Comparison of ENCODE assay signal across 16 cellular contexts in genomic region chr1:117698398-117699160, GRCh38.
DNase-seq lines count a peak whose midpoint lies in the region; ATAC-seq and TF ChIP-seq lines count a peak whose summit lies in the region.
"Had no signal": no experiment of that assay in that cellular context is flagged by ENCODE, and none has a peak within 500 bp of the region (broad histone marks: within the 10 kb centered on the region; RNA-seq: fewer than 3 reads in every experiment).

No MANE protein-coding gene starts in this region.

- POLR2A ChIA-PET in CD8-positive, alpha-beta T cell (lab: Charles Lee), result no interaction called here

- H3K9me3 Mint-ChIP-seq in Calu3 (ENCODE audit: low read depth, unreplicated experiment) (no peaks in the 10 kb centered on the region), mesothelial cell of epicardium (no peaks in the 10 kb centered on the region)
- H3K9me3 Mint-ChIP-seq in CD8-positive, alpha-beta T cell, result no peaks in the 10 kb centered on the region
- H3K9me3 Mint-ChIP-seq: CD4-positive, alpha-beta T cell had no signal

- no peaks in the 10 kb centered on the region for H3K9me3 ChIP-seq in CD8-positive, alpha-beta T cell (ENCODE audit: low read length)
- H3K9me3 ChIP-seq: suprapubic skin had no signal

- no peak for TF ChIP-seq POLR2A in erythroblast (IDR thresholded peaks at IDR 0.05; ENCODE audit: low read length)

- DNase-seq in Calu3 (no peak), SKM-1 treated with dmso at 0.1 percent for 144 hours (lab: John Stamatoyannopoulos, UW; ENCODE audit: unreplicated experiment) (peak; percentile 22), erythroblast (lab: John Stamatoyannopoulos, UW) (peak; percentile 13 to 20), mesothelial cell of epicardium (ENCODE audit: low spot score in 2 of 2, unreplicated experiment in 2 of 2) (no peak)
- no peak for DNase-seq in CD8-positive, alpha-beta T cell
- no peak for DNase-seq in activated CD8-positive, alpha-beta memory T cell treated with anti-CD3 and anti-CD28 coated beads for 24 hours
- DNase-seq: activated naive CD8-positive, alpha-beta T cell treated with anti-CD3 and anti-CD28 coated beads, Interleukin-2, amount 10 ng/mL, durations not matched to agents 7 days and 5 days; CD4-positive, alpha-beta T cell; glutamatergic neuron; SHP77 treated with DMSO at 0.1 percent for 48 hours; stimulated activated CD4-positive, alpha-beta T cell treated with anti-CD3 and anti-CD28 coated beads, Interleukin-15, amount 100 ng/mL, for 24 hours; T-helper 2 cell had no signal

- no peak overlapping the region for H3K4me3 ChIP-seq in CD8-positive, alpha-beta T cell (ENCODE audit: low read depth, low read length)
- H3K4me3 ChIP-seq: suprapubic skin had no signal

- ATAC-seq in CD8-positive, alpha-beta T cell, result no peak
- ATAC-seq in GM18873 (IDR thresholded peaks at IDR 0.05; ENCODE audit: low FRiP score, unreplicated experiment), result no peak
- ATAC-seq in HG02852 (IDR thresholded peaks at IDR 0.05; ENCODE audit: unreplicated experiment), result no peak
- ATAC-seq: activated CD4-positive, CD25-positive, alpha-beta regulatory T cell treated with anti-CD3 and anti-CD28 coated beads, Interleukin-2, amount 50 U/mL, for 24 hours had no signal

- BruUV-seq in Calu3 (replicated peaks; lab: Mats Ljungman, UMichigan), result no TSS peak

- intact Hi-C loops in Calu3 (cut with micrococcal nuclease; ENCODE audit: unreplicated experiment), result no loop called here
- intact Hi-C loops in CD8-positive, alpha-beta T cell (cut with DNase I, micrococcal nuclease), result no loop called here

- H3K27me3 Mint-ChIP-seq in Calu3 (ENCODE audit: unreplicated experiment), result peaks cover 57% of the 10 kb centered on the region
- peaks cover 3% of the 10 kb centered on the region for H3K27me3 Mint-ChIP-seq in mesothelial cell of epicardium (ENCODE audit: low read depth)
- H3K27me3 Mint-ChIP-seq in CD8-positive, alpha-beta T cell (ENCODE audit: low read depth), result peaks cover 10% of the 10 kb centered on the region

- no peak for TF ChIP-seq CTCF in Calu3 (IDR thresholded peaks at IDR 0.05; ENCODE audit: unreplicated experiment)
- no peak for TF ChIP-seq CTCF in mesothelial cell of epicardium (IDR thresholded peaks at IDR 0.05; ENCODE audit: unreplicated experiment)
- TF ChIP-seq CTCF in CD8-positive, alpha-beta T cell (IDR thresholded peaks at IDR 0.05), result no peak

- CTCF ChIA-PET in Calu3 (lab: Charles Lee), result no interaction called here
- CTCF ChIA-PET in CD8-positive, alpha-beta T cell (lab: Charles Lee), result interaction anchor here (0.8 to 1.2 kb wide), 4 partner anchors 24 to 185 kb away, joined by 3 to 5 read pairs (median 4); no protein-coding TSS in a partner anchor

- H3K36me3 ChIP-seq in CD8-positive, alpha-beta T cell (ENCODE audit: insufficient read depth, low read length), result no peaks in the 10 kb centered on the region
- H3K36me3 ChIP-seq: suprapubic skin had no signal

- H3K27ac Mint-ChIP-seq in Calu3 (ENCODE audit: unreplicated experiment) (peak overlapping the region; percentile 18), mesothelial cell of epicardium (peak overlapping the region; percentile 58)
- no peak overlapping the region for H3K27ac Mint-ChIP-seq in CD8-positive, alpha-beta T cell
- H3K27ac Mint-ChIP-seq: CD4-positive, alpha-beta T cell had no signal

- no peak overlapping the region for H3K4me3 Mint-ChIP-seq in Calu3 (ENCODE audit: low read depth, unreplicated experiment)
- no peak overlapping the region for H3K4me3 Mint-ChIP-seq in mesothelial cell of epicardium
- H3K4me3 Mint-ChIP-seq in CD8-positive, alpha-beta T cell, result no peak overlapping the region
- H3K4me3 Mint-ChIP-seq: activated naive CD8-positive, alpha-beta T cell treated with anti-CD3 and anti-CD28 coated beads, Interleukin-2, amount 10 ng/mL, durations not matched to agents 7 days and 5 days; CD4-positive, alpha-beta T cell had no signal

- H3K27me3 ChIP-seq in CD8-positive, alpha-beta T cell (ENCODE audit: insufficient read depth, low read length), result no peaks in the 10 kb centered on the region
- H3K27me3 ChIP-seq: suprapubic skin had no signal

- no peak overlapping the region for H3K27ac ChIP-seq in CD8-positive, alpha-beta T cell (ENCODE audit: low read depth, low read length)
- H3K27ac ChIP-seq: suprapubic skin had no signal

- no peaks in the 10 kb centered on the region for H3K4me1 ChIP-seq in CD8-positive, alpha-beta T cell (ENCODE audit: insufficient read depth, low read length)
- H3K4me1 ChIP-seq: suprapubic skin had no signal

- H3K4me1 Mint-ChIP-seq in Calu3 (ENCODE audit: low read depth, unreplicated experiment), result no peaks in the 10 kb centered on the region
- H3K4me1 Mint-ChIP-seq in mesothelial cell of epicardium, result peaks cover 30% of the 10 kb centered on the region
- no peaks in the 10 kb centered on the region for H3K4me1 Mint-ChIP-seq in CD8-positive, alpha-beta T cell (ENCODE audit: low read depth)

- no peaks in the 10 kb centered on the region for H3K36me3 Mint-ChIP-seq in Calu3 (ENCODE audit: insufficient read depth, unreplicated experiment)
- H3K36me3 Mint-ChIP-seq in mesothelial cell of epicardium, result no peaks in the 10 kb centered on the region
- no peaks in the 10 kb centered on the region for H3K36me3 Mint-ChIP-seq in CD8-positive, alpha-beta T cell

Comparison
In these comparisons a context has a peak if more than half of its experiments do, and no peak if none do; other contexts are left out.
1. DNase-seq: peak in SKM-1 treated with dmso at 0.1 percent for 144 hours (single experiment) and erythroblast (2 of 2); none in Calu3 (single experiment), mesothelial cell of epicardium (0 of 2), CD8-positive, alpha-beta T cell (0 of 7) and activated CD8-positive, alpha-beta memory T cell treated with anti-CD3 and anti-CD28 coated beads for 24 hours (single experiment).